Comparison of ENCODE assay signal across 2 cellular contexts in genomic region chr3:135792174-135792573, GRCh38.
A peak's percentile ranks its signal among the peaks of the same experiment; 100 is the strongest.
TF ChIP-seq lines count a peak whose summit lies in the region.

No MANE protein-coding gene starts in this region.

TF ChIP-seq in HepG2, 621 proteins besides CTCF, POLR2A, EP300 and RAD21:
- TF ChIP-seq STAG1 (CRISPR knock-in tag; IDR thresholded peaks at IDR 0.05), result peak; percentile 37
- TF ChIP-seq, protein P1, sequence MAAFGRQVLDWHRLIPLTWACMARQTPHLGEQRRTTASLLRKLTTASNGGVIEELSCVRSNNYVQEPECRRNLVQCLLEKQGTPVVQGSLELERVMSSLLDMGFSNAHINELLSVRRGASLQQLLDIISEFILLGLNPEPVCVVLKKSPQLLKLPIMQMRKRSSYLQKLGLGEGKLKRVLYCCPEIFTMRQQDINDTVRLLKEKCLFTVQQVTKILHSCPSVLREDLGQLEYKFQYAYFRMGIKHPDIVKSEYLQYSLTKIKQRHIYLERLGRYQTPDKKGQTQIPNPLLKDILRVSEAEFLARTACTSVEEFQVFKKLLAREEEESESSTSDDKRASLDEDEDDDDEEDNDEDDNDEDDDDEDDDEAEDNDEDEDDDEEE (CRISPR knock-in tag; IDR thresholded peaks at IDR 0.05), result no peak
TF ChIP-seq in HepG2: peak in this region for 1.

TF ChIP-seq in H1, 55 proteins besides CTCF, POLR2A, EP300 and RAD21:
- TF ChIP-seq GABPA (IDR thresholded peaks at IDR 0.05; ENCODE audit: borderline replicate concordance, insufficient read depth, low read length), result no peak
- no peak for TF ChIP-seq KDM4A (IDR thresholded peaks at IDR 0.05; ENCODE audit: low read depth, low read length, severe bottlenecking)
- TF ChIP-seq JUN (IDR thresholded peaks at IDR 0.05; ENCODE audit: low read depth, low read length), result no peak
- no peak for TF ChIP-seq POU5F1 (IDR thresholded peaks at IDR 0.05; ENCODE audit: low read depth, low read length)
- TF ChIP-seq CREB1 (IDR thresholded peaks at IDR 0.05), result no peak
- no peak for TF ChIP-seq SIX5 (IDR thresholded peaks at IDR 0.05; ENCODE audit: low read depth, low read length)
- no peak for TF ChIP-seq EGR1 (IDR thresholded peaks at IDR 0.05; ENCODE audit: borderline replicate concordance, low read depth, low read length)
- no peak for TF ChIP-seq CBX8 (IDR thresholded peaks at IDR 0.05; ENCODE audit: borderline replicate concordance, low read depth, low read length)
- no peak for TF ChIP-seq RFX5 (IDR thresholded peaks at IDR 0.05; ENCODE audit: borderline replicate concordance, low read depth, low read length)
- TF ChIP-seq CHD2 (IDR thresholded peaks at IDR 0.05; ENCODE audit: low read length), result no peak
- TF ChIP-seq YY1 (IDR thresholded peaks at IDR 0.05; ENCODE audit: low read depth, low read length), result no peak
- no peak for TF ChIP-seq FOSL1 (IDR thresholded peaks at IDR 0.05; ENCODE audit: insufficient read depth, low read depth, low read length)
